8 cellular contexts compared by ENCODE assay signal in genomic region chr10:92699518-92700272, GRCh38.
DNase-seq lines count a peak whose midpoint lies in the region; TF ChIP-seq lines count a peak whose summit lies in the region.

No MANE protein-coding gene starts in this region.

- DNase-seq in activated gamma-delta T cell (lab: John Stamatoyannopoulos, UW), result peak; percentile 17
- no peak for DNase-seq in activated gamma-delta T cell treated with Interleukin-2 at 50 U/mL for 16 hours
- peak; percentile 53 for DNase-seq in OCI-M2 (lab: John Stamatoyannopoulos, UW; ENCODE audit: unreplicated experiment)
- peak; percentile 14 for DNase-seq in brain microvascular endothelial cell
- peak; percentile 46 for DNase-seq in kidney tubule cell (ENCODE audit: low spot score)
- DNase-seq in amniotic stem cell (lab: John Stamatoyannopoulos, UW), result no peak
- no peak for DNase-seq in superior temporal gyrus (ENCODE audit: extremely low spot score)

- H3K27me3 ChIP-seq in brain microvascular endothelial cell (replicated peaks) (no peaks in the 10 kb centered on the region), stomach smooth muscle (ENCODE audit: control insufficient read depth in 1 of 2, insufficient read depth in 2 of 2, low read length in 2 of 2) (peaks cover 0 to 25% of the 10 kb centered on the region in 2 donors)

- H3K9me3 ChIP-seq in stomach smooth muscle (ENCODE audit: control insufficient read depth in 2 of 2, low read length in 2 of 2), result no peaks in the 10 kb centered on the region

- peak overlapping the region; percentile 58 for H3K4me3 ChIP-seq in brain microvascular endothelial cell (ENCODE audit: low read depth, low read length)
- peak overlapping the region; percentile 61 to 74 for H3K4me3 ChIP-seq in stomach smooth muscle (ENCODE audit: low read length in 2 of 2)

- in situ Hi-C loops in brain microvascular endothelial cell (cut with HindIII; ENCODE audit: low pct_ligation_motif_present, low sequenced_read_pairs), result no loop called here

- H3K36me3 ChIP-seq in brain microvascular endothelial cell (replicated peaks), result no peaks in the 10 kb centered on the region
- no peaks in the 10 kb centered on the region for H3K36me3 ChIP-seq in stomach smooth muscle (ENCODE audit: control insufficient read depth in 2 of 2, insufficient read depth in 2 of 2, low read length in 2 of 2)

- TF ChIP-seq CTCF in brain microvascular endothelial cell (IDR thresholded peaks at IDR 0.05; ENCODE audit: low read depth, low read length, missing control alignments), result no peak

- H3K27ac ChIP-seq in brain microvascular endothelial cell (no peak overlapping the region), stomach smooth muscle (ENCODE audit: low read length) (peak overlapping the region; percentile 58)

- peak overlapping the region; percentile 50 to 76 for H3K9ac ChIP-seq in stomach smooth muscle (ENCODE audit: low read length in 2 of 2)

- H3K4me1 ChIP-seq in stomach smooth muscle (ENCODE audit: control insufficient read depth, insufficient read depth, low read length), result peaks cover 6% of the 10 kb centered on the region

Comparison
In these comparisons a context has a peak if more than half of its experiments do, and no peak if none do; other contexts are left out.
1. DNase-seq: peak in activated gamma-delta T cell (single experiment), OCI-M2 (single experiment), brain microvascular endothelial cell (single experiment) and kidney tubule cell (single experiment); none in activated gamma-delta T cell treated with Interleukin-2 at 50 U/mL for 16 hours (single experiment), amniotic stem cell (single experiment) and superior temporal gyrus (single experiment).